12 cellular contexts compared by ENCODE assay signal in genomic region chr17:40419559-40420331, GRCh38. TPM values are rescaled to one million over a fixed set of nuclear protein-coding genes. Genes with fewer than 3 reads are reported as not detected.
DNase-seq lines count a peak whose midpoint lies in the region; ATAC-seq lines count a peak whose summit lies in the region.
"Had no signal": no experiment of that assay in that cellular context is flagged by ENCODE, and none has a peak within 500 bp of the region (broad histone marks: within the 10 kb centered on the region; RNA-seq: fewer than 3 reads in every experiment).

No MANE protein-coding gene starts in this region.

- no peaks in the 10 kb centered on the region for H3K27me3 Mint-ChIP-seq in activated T-cell treated with anti-CD3 and anti-CD28 coated beads, Interleukin-2, amount 50 U/mL, for 4 hours (ENCODE audit: low read depth)
- H3K27me3 Mint-ChIP-seq in central memory CD8-positive, alpha-beta T cell = no peaks in the 10 kb centered on the region
- no peaks in the 10 kb centered on the region for H3K27me3 Mint-ChIP-seq in stimulated activated memory B cell treated with anti-CD40 and anti-IgM and Interleukin-4, amounts not matched to agents 10 μg/mL and 1 μg/mL and 100 μg/mL, for 72 hours

- H3K36me3 Mint-ChIP-seq in activated T-cell treated with anti-CD3 and anti-CD28 coated beads, Interleukin-2, amount 50 U/mL, for 4 hours (ENCODE audit: insufficient read depth) = no peaks in the 10 kb centered on the region
- H3K36me3 Mint-ChIP-seq in central memory CD8-positive, alpha-beta T cell (ENCODE audit: insufficient read depth) = peaks cover 7% of the 10 kb centered on the region
- no peaks in the 10 kb centered on the region for H3K36me3 Mint-ChIP-seq in stimulated activated memory B cell treated with anti-CD40 and anti-IgM and Interleukin-4, amounts not matched to agents 10 μg/mL and 1 μg/mL and 100 μg/mL, for 72 hours

- no peak for ATAC-seq in activated T-cell treated with anti-CD3 and anti-CD28 coated beads, Interleukin-2, amount 50 U/mL, for 4 hours
- ATAC-seq in central memory CD8-positive, alpha-beta T cell (replicated peaks; ENCODE audit: extremely low read depth, poor library complexity, severe bottlenecking) = no peak
- no peak for ATAC-seq in stimulated activated memory B cell treated with anti-CD40 and anti-IgM and Interleukin-4, amounts not matched to agents 10 μg/mL and 1 μg/mL and 100 μg/mL, for 72 hours
- no peak for ATAC-seq in GM19397 (IDR thresholded peaks at IDR 0.05; ENCODE audit: unreplicated experiment)

- H3K4me1 Mint-ChIP-seq in activated T-cell treated with anti-CD3 and anti-CD28 coated beads, Interleukin-2, amount 50 U/mL, for 4 hours (ENCODE audit: low read depth) = peaks cover 19% of the 10 kb centered on the region
- H3K4me1 Mint-ChIP-seq in central memory CD8-positive, alpha-beta T cell = peaks cover 9% of the 10 kb centered on the region
- peaks cover 19% of the 10 kb centered on the region for H3K4me1 Mint-ChIP-seq in stimulated activated memory B cell treated with anti-CD40 and anti-IgM and Interleukin-4, amounts not matched to agents 10 μg/mL and 1 μg/mL and 100 μg/mL, for 72 hours

- no peak overlapping the region for H3K27ac Mint-ChIP-seq in central memory CD8-positive, alpha-beta T cell (ENCODE audit: low read depth)
- H3K27ac Mint-ChIP-seq in stimulated activated memory B cell treated with anti-CD40 and anti-IgM and Interleukin-4, amounts not matched to agents 10 μg/mL and 1 μg/mL and 100 μg/mL, for 72 hours = no peak overlapping the region

- DNase-seq in activated T-cell treated with anti-CD3 and anti-CD28 coated beads, Interleukin-2, amount 50 U/mL, for 4 hours = no peak
- DNase-seq in activated T-cell treated with anti-CD3 and anti-CD28 coated beads for 4 hours = no peak
- peak; percentile 84 for DNase-seq in NCI-H69 (lab: John Stamatoyannopoulos, UW)
- no peak for DNase-seq in central memory CD8-positive, alpha-beta T cell (ENCODE audit: low spot score in 2 of 2)
- DNase-seq in NCI-H128 (lab: John Stamatoyannopoulos, UW; ENCODE audit: unreplicated experiment) = no peak
- no peak for DNase-seq in effector memory CD4-positive, alpha-beta T cell
- DNase-seq: BE2C, head of caudate nucleus, NCI-H1105 treated with DMSO at 0.1 percent for 48 hours, ovary had no signal

- H3K9me3 Mint-ChIP-seq in activated T-cell treated with anti-CD3 and anti-CD28 coated beads, Interleukin-2, amount 50 U/mL, for 4 hours = no peaks in the 10 kb centered on the region
- no peaks in the 10 kb centered on the region for H3K9me3 Mint-ChIP-seq in central memory CD8-positive, alpha-beta T cell
- H3K9me3 Mint-ChIP-seq in stimulated activated memory B cell treated with anti-CD40 and anti-IgM and Interleukin-4, amounts not matched to agents 10 μg/mL and 1 μg/mL and 100 μg/mL, for 72 hours = no peaks in the 10 kb centered on the region

- no peaks in the 10 kb centered on the region for H3K27me3 ChIP-seq in effector memory CD4-positive, alpha-beta T cell (replicated peaks; ENCODE audit: control insufficient read depth, insufficient read depth, low read length, poor library complexity, severe bottlenecking)
- H3K27me3 ChIP-seq: BE2C, ovary had no signal

- peak overlapping the region; percentile 55 for H3K4me3 Mint-ChIP-seq in activated T-cell treated with anti-CD3 and anti-CD28 coated beads, Interleukin-2, amount 50 U/mL, for 4 hours
- peak overlapping the region; percentile 32 for H3K4me3 Mint-ChIP-seq in central memory CD8-positive, alpha-beta T cell
- H3K4me3 Mint-ChIP-seq in stimulated activated memory B cell treated with anti-CD40 and anti-IgM and Interleukin-4, amounts not matched to agents 10 μg/mL and 1 μg/mL and 100 μg/mL, for 72 hours = peak overlapping the region; percentile 31

- H3K4me1 ChIP-seq in effector memory CD4-positive, alpha-beta T cell (ENCODE audit: control insufficient read depth, insufficient read depth, low read length, poor library complexity, severe bottlenecking) = no peaks in the 10 kb centered on the region

- H3K4me3 ChIP-seq in effector memory CD4-positive, alpha-beta T cell (ENCODE audit: insufficient read depth, low read depth, low read length, poor library complexity, severe bottlenecking) = no peak overlapping the region
- H3K4me3 ChIP-seq: ovary had no signal

- no peak overlapping the region for H3K27ac ChIP-seq in effector memory CD4-positive, alpha-beta T cell (ENCODE audit: insufficient read depth, low read length, poor library complexity, severe bottlenecking)
- H3K27ac ChIP-seq: ovary had no signal

- no peaks in the 10 kb centered on the region for H3K36me3 ChIP-seq in effector memory CD4-positive, alpha-beta T cell (ENCODE audit: control insufficient read depth, insufficient read depth, low read length)
- H3K36me3 ChIP-seq: ovary had no signal

- no peaks in the 10 kb centered on the region for H3K9me3 ChIP-seq in effector memory CD4-positive, alpha-beta T cell (ENCODE audit: control insufficient read depth, low read length)
- H3K9me3 ChIP-seq: BE2C, ovary had no signal

RNA-seq across cellular contexts. Expression of gene TOP2A, which starts 2.0 kb away (rescaled TPM):
- total RNA-seq in activated T-cell treated with anti-CD3 and anti-CD28 coated beads, Interleukin-2, amount 50 U/mL, for 4 hours = 10 to 100 TPM; 10.4 to 16.4 (median 12.0) TPM

RNA-seq across cellular contexts. Expression of gene IGFBP4, which starts 23.5 kb away (rescaled TPM):
- 10 to 100 TPM; 14.0 to 17.7 (median 14.7) TPM for total RNA-seq in activated T-cell treated with anti-CD3 and anti-CD28 coated beads, Interleukin-2, amount 50 U/mL, for 4 hours

RNA-seq across cellular contexts. Expression of gene GJD3, which starts 55.2 kb away (rescaled TPM):
- total RNA-seq in activated T-cell treated with anti-CD3 and anti-CD28 coated beads, Interleukin-2, amount 50 U/mL, for 4 hours = not detected
